Comparison of ENCODE assay signal across 1 cellular context in genomic region chr14:60485600-60486251, GRCh38.
TF ChIP-seq lines count a peak whose summit lies in the region.

Gene C14orf39 (minus strand): TSS chr14:60486063. CDS start chr14:60485078, 985 bp downstream.

TF ChIP-seq in K562, 482 proteins besides CTCF, POLR2A, EP300 and RAD21 (continued from another document):
- TF ChIP-seq PHF21A (IDR thresholded peaks at IDR 0.05; ENCODE audit: borderline replicate concordance, low read depth) (no peak), NELFE (IDR thresholded peaks at IDR 0.05; ENCODE audit: insufficient read depth, insufficient read length) (no peak), TAF9B (IDR thresholded peaks at IDR 0.05; ENCODE audit: partially characterized antibody) (peak; percentile 39), GATAD2B (IDR thresholded peaks at IDR 0.05; ENCODE audit: borderline replicate concordance) (no peak), MTA2 (IDR thresholded peaks at IDR 0.05; ENCODE audit: low read depth) (no peak), IRF9 (tag; IDR thresholded peaks at IDR 0.05) (no peak), MTF1 (CRISPR knock-in tag; IDR thresholded peaks at IDR 0.05; ENCODE audit: borderline replicate concordance) (no peak), GTF2B (IDR thresholded peaks at IDR 0.05; ENCODE audit: extremely low read depth, insufficient read length) (no peak), CCNT2 (IDR thresholded peaks at IDR 0.05; ENCODE audit: borderline replicate concordance, extremely low read depth, insufficient read length, low read depth, low read length) (peak; percentile 42), GTF2A2 (tag; IDR thresholded peaks at IDR 0.05) (no peak), ZNF507 (tag; conservative IDR thresholded peaks at IDR 0.05) (no peak), ZNF354B (CRISPR knock-in tag; IDR thresholded peaks at IDR 0.05) (no peak), CXXC5 (CRISPR knock-in tag; IDR thresholded peaks at IDR 0.05) (peak; percentile 63), BRF2 (IDR thresholded peaks at IDR 0.05; ENCODE audit: borderline replicate concordance, insufficient read depth, insufficient read length) (no peak), PCBP1 (IDR thresholded peaks at IDR 0.05; ENCODE audit: low read depth, low read length, poor library complexity, severe bottlenecking) (peak; percentile 26), SMAD4 (CRISPR knock-in tag; conservative IDR thresholded peaks at IDR 0.05) (no peak), MYC (IDR thresholded peaks at IDR 0.05; ENCODE audit: low read depth, low read length) (peak; percentile 94), MYC (CRISPR knock-in tag; IDR thresholded peaks at IDR 0.05; ENCODE audit: borderline replicate concordance, low read depth) (no peak), POLR2H (tag; IDR thresholded peaks at IDR 0.05; ENCODE audit: low read depth) (peak; percentile 60; the same call in 1 of the 2 replicates), SIN3A (IDR thresholded peaks at IDR 0.05; ENCODE audit: borderline replicate concordance in 2 of 2, control insufficient read depth in 1 of 2, low read depth in 2 of 2, low read length in 2 of 2) (peak in 1 of 2 experiments; percentile 22; a peak in 1 of 4 replicates), TAF1 (IDR thresholded peaks at IDR 0.05; ENCODE audit: control insufficient read depth, extremely low read depth, insufficient read depth, low read length, severe bottlenecking) (peak; percentile 39), EGR1 (conservative IDR thresholded peaks at IDR 0.05) (peak; percentile 96)
